ENCODE assay signal across 1 cellular context in the genomic region with DNA sequence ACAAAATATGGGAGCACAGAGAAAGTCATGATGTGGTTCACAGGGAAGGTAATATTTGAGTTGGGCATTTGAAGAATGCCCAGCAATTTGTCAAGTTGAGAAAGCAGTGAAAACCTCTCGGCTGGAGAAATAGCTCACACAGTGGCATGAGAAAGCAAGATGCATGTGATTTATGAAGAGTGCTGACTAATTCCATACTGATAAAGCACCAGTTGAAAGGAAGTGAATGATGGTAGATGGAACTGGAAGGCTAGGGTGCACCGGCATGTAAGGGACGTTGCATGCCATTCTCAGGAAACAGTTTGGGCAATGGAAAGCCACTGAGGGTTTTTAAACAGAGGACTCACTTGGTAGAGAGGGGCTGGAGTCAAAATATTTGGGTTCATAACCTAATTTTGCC.
TF ChIP-seq lines count a peak whose summit lies in the region.

No MANE protein-coding gene starts in this region.

TF ChIP-seq in K562, 482 proteins besides CTCF, POLR2A, EP300 and RAD21 (continued from another document):
- TF ChIP-seq, protein P1, sequence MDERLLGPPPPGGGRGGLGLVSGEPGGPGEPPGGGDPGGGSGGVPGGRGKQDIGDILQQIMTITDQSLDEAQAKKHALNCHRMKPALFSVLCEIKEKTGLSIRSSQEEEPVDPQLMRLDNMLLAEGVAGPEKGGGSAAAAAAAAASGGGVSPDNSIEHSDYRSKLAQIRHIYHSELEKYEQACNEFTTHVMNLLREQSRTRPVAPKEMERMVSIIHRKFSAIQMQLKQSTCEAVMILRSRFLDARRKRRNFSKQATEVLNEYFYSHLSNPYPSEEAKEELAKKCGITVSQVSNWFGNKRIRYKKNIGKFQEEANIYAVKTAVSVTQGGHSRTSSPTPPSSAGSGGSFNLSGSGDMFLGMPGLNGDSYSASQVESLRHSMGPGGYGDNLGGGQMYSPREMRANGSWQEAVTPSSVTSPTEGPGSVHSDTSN (CRISPR knock-in tag; IDR thresholded peaks at IDR 0.05; ENCODE audit: low read depth): 0 out of 2 replicates have a peak, but pooled peaks have one; percentile 10
- TF ChIP-seq, protein P1 (tag; conservative IDR thresholded peaks at IDR 0.05; ENCODE audit: low read depth): peak; percentile 99
- TF ChIP-seq, protein P2, sequence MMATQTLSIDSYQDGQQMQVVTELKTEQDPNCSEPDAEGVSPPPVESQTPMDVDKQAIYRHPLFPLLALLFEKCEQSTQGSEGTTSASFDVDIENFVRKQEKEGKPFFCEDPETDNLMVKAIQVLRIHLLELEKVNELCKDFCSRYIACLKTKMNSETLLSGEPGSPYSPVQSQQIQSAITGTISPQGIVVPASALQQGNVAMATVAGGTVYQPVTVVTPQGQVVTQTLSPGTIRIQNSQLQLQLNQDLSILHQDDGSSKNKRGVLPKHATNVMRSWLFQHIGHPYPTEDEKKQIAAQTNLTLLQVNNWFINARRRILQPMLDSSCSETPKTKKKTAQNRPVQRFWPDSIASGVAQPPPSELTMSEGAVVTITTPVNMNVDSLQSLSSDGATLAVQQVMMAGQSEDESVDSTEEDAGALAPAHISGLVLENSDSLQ (IDR thresholded peaks at IDR 0.05): peak; percentile 85
